ENCODE assay signal across 27 cellular contexts in the genomic region with DNA sequence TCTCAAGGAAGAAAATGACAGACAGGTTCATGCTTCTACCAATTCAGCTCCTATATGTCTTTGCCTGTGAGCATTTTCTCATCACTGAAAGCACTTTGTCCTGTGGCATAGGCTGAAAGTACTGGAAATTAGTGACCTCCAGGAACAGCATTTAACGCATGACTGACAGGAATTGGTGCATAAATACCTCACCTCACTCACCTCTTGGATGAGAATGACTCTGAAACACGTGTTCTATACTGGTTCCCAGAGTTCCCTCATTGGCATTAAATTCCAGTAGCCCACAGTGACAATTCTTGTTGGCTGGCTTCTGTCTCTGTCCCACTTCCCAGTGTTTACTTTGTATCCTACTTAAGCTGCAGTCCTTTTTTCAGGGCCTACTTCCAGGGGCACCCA.
"Had no signal": no experiment of that assay in that cellular context is flagged by ENCODE, and none has a peak within 500 bp of the region (broad histone marks: within the 10 kb centered on the region; RNA-seq: fewer than 3 reads in every experiment).

No MANE protein-coding gene starts in this region.

- H3K4me1 ChIP-seq: colonic mucosa, left lung, uterus had no signal

- H3K27ac Mint-ChIP-seq: activated B cell treated with CpG ODN at 0.5 μM for 24 hours; activated CD4-positive, alpha-beta T cell treated with anti-CD3 and anti-CD28 coated beads for 36 hours; activated naive CD8-positive, alpha-beta T cell treated with anti-CD3 and anti-CD28 coated beads, Interleukin-2, amount 10 ng/mL, durations not matched to agents 7 days and 5 days; effector memory CD8-positive, alpha-beta T cell; nephron; stimulated activated naive B cell treated with anti-CD40 and anti-IgM and Interleukin-4, amounts not matched to agents 10 μg/mL and 1 μg/mL and 100 μg/mL, for 72 hours; T-helper 17 cell had no signal

- ATAC-seq: activated CD4-positive, alpha-beta T cell treated with anti-CD3 and anti-CD28 coated beads for 36 hours; activated T-cell treated with anti-CD3 and anti-CD28 coated beads, Interleukin-2, amount 50 U/mL, for 4 hours; effector memory CD8-positive, alpha-beta T cell; left lung; pancreas; stimulated activated naive B cell treated with anti-CD40 and anti-IgM and Interleukin-4, amounts not matched to agents 10 μg/mL and 1 μg/mL and 100 μg/mL, for 72 hours; T-helper 17 cell had no signal

- H3K36me3 Mint-ChIP-seq: activated naive CD8-positive, alpha-beta T cell treated with anti-CD3 and anti-CD28 coated beads, Interleukin-2, amount 10 ng/mL, durations not matched to agents 7 days and 5 days; stimulated activated naive B cell treated with anti-CD40 and anti-IgM and Interleukin-4, amounts not matched to agents 10 μg/mL and 1 μg/mL and 100 μg/mL, for 72 hours had no signal

- DNase-seq: activated B cell treated with CpG ODN at 0.5 μM for 24 hours; activated CD4-positive, alpha-beta T cell treated with anti-CD3 and anti-CD28 coated beads for 36 hours; activated CD4-positive, alpha-beta T cell treated with anti-CD3 and anti-CD28 coated beads, Interleukin-2, amount 50 U/mL, for 4 hours; activated CD8-positive, alpha-beta memory T cell treated with anti-CD3 and anti-CD28 coated beads for 24 hours; activated CD8-positive, alpha-beta memory T cell treated with anti-CD3 and anti-CD28 coated beads, Interleukin-2, amount 50 U/mL, for 4 hours; activated naive CD4-positive, alpha-beta T cell treated with Interleukin-2 at 50 U/mL for 16 hours; activated naive CD8-positive, alpha-beta T cell treated with anti-CD3 and anti-CD28 coated beads, Interleukin-2, amount 10 ng/mL, durations not matched to agents 7 days and 5 days; activated T-cell treated with anti-CD3 and anti-CD28 coated beads, Interleukin-2, amount 50 U/mL, for 4 hours; amniotic stem cell; colonic mucosa; dorsolateral prefrontal cortex; effector memory CD8-positive, alpha-beta T cell; esophagus squamous epithelium; heart left ventricle; left lung; mammary epithelial cell; pancreas; sigmoid colon; stimulated activated CD4-positive, alpha-beta T cell treated with anti-CD3 and anti-CD28 coated beads, Interleukin-2, amount 100 ng/mL, for 48 hours; stimulated activated CD8-positive, alpha-beta memory T cell treated with anti-CD3 and anti-CD28 coated beads, Interleukin-4, amount 100 ng/mL, for 48 hours; stimulated activated naive B cell treated with anti-CD40 and anti-IgM and Interleukin-4, amounts not matched to agents 10 μg/mL and 1 μg/mL and 100 μg/mL, for 72 hours; T-helper 17 cell; transverse colon; uterus had no signal

- H3K9me3 Mint-ChIP-seq: nephron had no signal

- H3K36me3 ChIP-seq: colonic mucosa, esophagus squamous epithelium, heart left ventricle, left lung, pancreas, sigmoid colon, transverse colon, uterus had no signal

- H3K27me3 ChIP-seq: colonic mucosa, dorsolateral prefrontal cortex, heart left ventricle, left lung, pancreas, sigmoid colon, transverse colon, uterus had no signal

- H3K4me3 ChIP-seq: colonic mucosa, dorsolateral prefrontal cortex, esophagus squamous epithelium, heart left ventricle, left lung, pancreas, sigmoid colon, transverse colon, uterus had no signal

- H3K4me3 Mint-ChIP-seq: activated B cell treated with CpG ODN at 0.5 μM for 24 hours; activated CD4-positive, alpha-beta T cell treated with anti-CD3 and anti-CD28 coated beads for 36 hours; activated naive CD8-positive, alpha-beta T cell treated with anti-CD3 and anti-CD28 coated beads, Interleukin-2, amount 10 ng/mL, durations not matched to agents 7 days and 5 days; activated T-cell treated with anti-CD3 and anti-CD28 coated beads, Interleukin-2, amount 50 U/mL, for 4 hours; effector memory CD8-positive, alpha-beta T cell; nephron; stimulated activated naive B cell treated with anti-CD40 and anti-IgM and Interleukin-4, amounts not matched to agents 10 μg/mL and 1 μg/mL and 100 μg/mL, for 72 hours; T-helper 17 cell had no signal

- FAIRE-seq: bronchial epithelial cell, keratinocyte, pancreas had no signal

- H3K9me3 ChIP-seq: colonic mucosa, esophagus squamous epithelium, left lung, pancreas, sigmoid colon, transverse colon, uterus had no signal

- H3K27ac ChIP-seq: colonic mucosa, dorsolateral prefrontal cortex, esophagus squamous epithelium, left lung, pancreas, sigmoid colon, uterus had no signal

- H3K4me1 Mint-ChIP-seq: activated B cell treated with CpG ODN at 0.5 μM for 24 hours; activated CD4-positive, alpha-beta T cell treated with anti-CD3 and anti-CD28 coated beads for 36 hours; activated naive CD8-positive, alpha-beta T cell treated with anti-CD3 and anti-CD28 coated beads, Interleukin-2, amount 10 ng/mL, durations not matched to agents 7 days and 5 days; nephron; stimulated activated naive B cell treated with anti-CD40 and anti-IgM and Interleukin-4, amounts not matched to agents 10 μg/mL and 1 μg/mL and 100 μg/mL, for 72 hours; T-helper 17 cell had no signal
